ENCODE assay signal across 1 cellular context in the genomic region with DNA sequence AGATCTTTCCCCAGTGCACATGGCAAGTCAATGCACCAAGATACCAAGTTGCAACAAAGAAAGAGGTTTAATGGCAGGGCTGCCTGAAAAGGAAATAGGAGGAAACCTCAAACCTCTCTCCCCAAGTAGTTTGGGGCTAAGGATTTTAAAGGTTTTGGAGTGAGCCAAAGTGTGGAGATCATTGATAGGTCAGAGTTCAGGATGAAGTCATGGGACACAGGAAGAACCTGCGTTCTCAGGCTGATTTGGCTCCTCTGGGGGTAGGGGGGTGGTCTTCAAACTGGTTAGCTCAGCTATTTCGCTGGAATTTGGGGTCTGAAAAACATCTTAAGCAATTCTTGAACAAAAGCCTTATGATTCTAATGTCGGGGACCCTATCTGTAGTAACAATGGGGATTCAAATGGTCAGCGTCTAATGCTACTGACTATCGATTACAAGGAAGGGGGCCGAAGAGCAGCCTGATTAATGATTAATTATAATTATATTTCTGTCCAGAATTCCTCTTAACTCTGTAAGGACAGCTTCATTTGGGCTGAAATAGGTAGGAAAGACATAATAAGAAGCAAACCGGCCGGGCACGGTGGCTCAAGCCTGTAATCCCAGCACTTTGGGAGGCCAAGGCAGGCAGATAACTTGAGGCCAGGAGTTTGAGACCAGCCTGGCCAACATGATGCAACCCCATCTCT.
TF ChIP-seq lines count a peak whose summit lies in the region.

No MANE protein-coding gene starts in this region.

TF ChIP-seq in HepG2, 621 proteins besides CTCF, POLR2A, EP300 and RAD21:
- TF ChIP-seq ZNF7 (CRISPR knock-in tag; IDR thresholded peaks at IDR 0.05) (no peak), HES4 (CRISPR knock-in tag; IDR thresholded peaks at IDR 0.05; ENCODE audit: borderline replicate concordance) (no peak), GTF3A (CRISPR knock-in tag; conservative IDR thresholded peaks at IDR 0.05) (no peak), ZNF263 (CRISPR knock-in tag; IDR thresholded peaks at IDR 0.05) (no peak), ZNF562 (CRISPR knock-in tag; IDR thresholded peaks at IDR 0.05; ENCODE audit: borderline replicate concordance) (no peak), ZNF577 (CRISPR knock-in tag; IDR thresholded peaks at IDR 0.05; ENCODE audit: borderline replicate concordance, low read depth) (no peak), NFE2L1 (CRISPR knock-in tag; IDR thresholded peaks at IDR 0.05; ENCODE audit: borderline replicate concordance) (no peak), PHF5A (CRISPR knock-in tag; IDR thresholded peaks at IDR 0.05; ENCODE audit: low read depth, unreplicated experiment) (no peak), KDM6A (CRISPR knock-in tag; IDR thresholded peaks at IDR 0.05; ENCODE audit: low read depth) (no peak), PITX1 (CRISPR knock-in tag; IDR thresholded peaks at IDR 0.05) (no peak)
- TF ChIP-seq, protein P1, sequence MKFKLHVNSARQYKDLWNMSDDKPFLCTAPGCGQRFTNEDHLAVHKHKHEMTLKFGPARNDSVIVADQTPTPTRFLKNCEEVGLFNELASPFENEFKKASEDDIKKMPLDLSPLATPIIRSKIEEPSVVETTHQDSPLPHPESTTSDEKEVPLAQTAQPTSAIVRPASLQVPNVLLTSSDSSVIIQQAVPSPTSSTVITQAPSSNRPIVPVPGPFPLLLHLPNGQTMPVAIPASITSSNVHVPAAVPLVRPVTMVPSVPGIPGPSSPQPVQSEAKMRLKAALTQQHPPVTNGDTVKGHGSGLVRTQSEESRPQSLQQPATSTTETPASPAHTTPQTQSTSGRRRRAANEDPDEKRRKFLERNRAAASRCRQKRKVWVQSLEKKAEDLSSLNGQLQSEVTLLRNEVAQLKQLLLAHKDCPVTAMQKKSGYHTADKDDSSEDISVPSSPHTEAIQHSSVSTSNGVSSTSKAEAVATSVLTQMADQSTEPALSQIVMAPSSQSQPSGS (CRISPR knock-in tag; IDR thresholded peaks at IDR 0.05): no peak
